8 cellular contexts compared by ENCODE assay signal in genomic region chr20:52749938-52750337, GRCh38.
"Had no signal": no experiment of that assay in that cellular context is flagged by ENCODE, and none has a peak within 500 bp of the region (broad histone marks: within the 10 kb centered on the region; RNA-seq: fewer than 3 reads in every experiment).

No MANE protein-coding gene starts in this region.

- H3K4me3 ChIP-seq: GM23248 had no signal

- FAIRE-seq: H54 had no signal

- DNase-seq: GM23248, GOT3, H9, HCEC 1CT, KBM-7 had no signal

- H2AFZ ChIP-seq: GM23248 had no signal

- H3K27ac ChIP-seq: GM23248, HL-60, KMS-11 had no signal

- H3K9ac ChIP-seq: GM23248, KMS-11 had no signal

- H3K4me2 ChIP-seq: KMS-11 had no signal
